In genomic region chr9:15501179-15501578, GRCh38 we compare ENCODE assay signal across 14 cellular contexts. TPM values are rescaled to one million over a fixed set of nuclear protein-coding genes. Genes with fewer than 3 reads are reported as not detected.
DNase-seq lines count a peak whose midpoint lies in the region; ATAC-seq and TF ChIP-seq lines count a peak whose summit lies in the region.
"Had no signal": no experiment of that assay in that cellular context is flagged by ENCODE, and none has a peak within 500 bp of the region (broad histone marks: within the 10 kb centered on the region; RNA-seq: fewer than 3 reads in every experiment).

No MANE protein-coding gene starts in this region.

- H3K27me3 Mint-ChIP-seq in activated CD4-positive, alpha-beta T cell treated with anti-CD3 and anti-CD28 coated beads, Interleukin-2, amount 10 ng/mL, durations not matched to agents 7 days and 5 days = no peaks in the 10 kb centered on the region
- no peaks in the 10 kb centered on the region for H3K27me3 Mint-ChIP-seq in activated naive CD8-positive, alpha-beta T cell treated with anti-CD3 and anti-CD28 coated beads for 36 hours
- H3K27me3 Mint-ChIP-seq in naive thymus-derived CD8-positive, alpha-beta T cell = no peaks in the 10 kb centered on the region

- no peaks in the 10 kb centered on the region for H3K9me3 Mint-ChIP-seq in activated CD4-positive, alpha-beta T cell treated with anti-CD3 and anti-CD28 coated beads, Interleukin-2, amount 10 ng/mL, durations not matched to agents 7 days and 5 days
- H3K9me3 Mint-ChIP-seq in activated naive CD8-positive, alpha-beta T cell treated with anti-CD3 and anti-CD28 coated beads for 36 hours = no peaks in the 10 kb centered on the region
- H3K9me3 Mint-ChIP-seq in naive thymus-derived CD8-positive, alpha-beta T cell = no peaks in the 10 kb centered on the region

- no peak overlapping the region for H3K4me3 ChIP-seq in LNCaP clone FGC (ENCODE audit: low read depth, low read length)
- H3K4me3 ChIP-seq: HAP-1, left lung, SJCRH30 had no signal

- H3K4me1 Mint-ChIP-seq in activated CD4-positive, alpha-beta T cell treated with anti-CD3 and anti-CD28 coated beads, Interleukin-2, amount 10 ng/mL, durations not matched to agents 7 days and 5 days = peaks cover 51% of the 10 kb centered on the region
- H3K4me1 Mint-ChIP-seq in activated naive CD8-positive, alpha-beta T cell treated with anti-CD3 and anti-CD28 coated beads for 36 hours = peaks cover 50% of the 10 kb centered on the region
- H3K4me1 Mint-ChIP-seq in naive thymus-derived CD8-positive, alpha-beta T cell = peaks cover 23 to 74% (median 60%) of the 10 kb centered on the region in 4 donors

- TF ChIP-seq CTCF in LNCaP clone FGC (IDR thresholded peaks at IDR 0.05; ENCODE audit: control insufficient read depth, extremely low read depth, insufficient read depth) = no peak

- H3K36me3 Mint-ChIP-seq in activated CD4-positive, alpha-beta T cell treated with anti-CD3 and anti-CD28 coated beads, Interleukin-2, amount 10 ng/mL, durations not matched to agents 7 days and 5 days (ENCODE audit: low read depth) = peaks cover 67% of the 10 kb centered on the region
- peaks cover 62% of the 10 kb centered on the region for H3K36me3 Mint-ChIP-seq in activated naive CD8-positive, alpha-beta T cell treated with anti-CD3 and anti-CD28 coated beads for 36 hours
- peaks cover 4 to 86% (median 10%) of the 10 kb centered on the region in 3 donors for H3K36me3 Mint-ChIP-seq in naive thymus-derived CD8-positive, alpha-beta T cell

- POLR2A ChIA-PET in activated CD4-positive, alpha-beta T cell treated with anti-CD3 and anti-CD28 coated beads, Interleukin-2, amount 10 ng/mL, durations not matched to agents 7 days and 5 days (lab: Charles Lee) = interaction anchor here (0.6 kb wide), 1 partner anchor 11 kb away, joined by 5 read pairs; no protein-coding TSS in a partner anchor
- POLR2A ChIA-PET in naive thymus-derived CD8-positive, alpha-beta T cell (lab: Charles Lee) = interaction anchor here (1.0 to 3.2 kb wide), 2 partner anchors 9 to 12 kb away, joined by 3 to 21 read pairs; partner anchors contain the start of gene PSIP1

- no peak for DNase-seq in activated CD4-positive, alpha-beta T cell treated with anti-CD3 and anti-CD28 coated beads, Interleukin-2, amount 10 ng/mL, durations not matched to agents 7 days and 5 days
- no peak for DNase-seq in activated CD4-positive, alpha-beta T cell treated with anti-CD3 and anti-CD28 coated beads, Interleukin-2, amount 50 U/mL, for 4 hours
- DNase-seq in LNCaP clone FGC (ENCODE audit: low read depth) (peak; percentile 35), NCI-H1048 (lab: John Stamatoyannopoulos, UW) (no peak), ecto neural progenitor cell (ENCODE audit: low spot score) (no peak), NCI-H526 treated with DMSO at 0.1 percent for 48 hours (lab: John Stamatoyannopoulos, UW) (no peak)
- no peak for DNase-seq in activated naive CD8-positive, alpha-beta T cell treated with anti-CD3 and anti-CD28 coated beads for 36 hours
- no peak for DNase-seq in naive thymus-derived CD8-positive, alpha-beta T cell
- DNase-seq: KG1, left lung, NCI-H187, SJCRH30 had no signal

- H3K27ac Mint-ChIP-seq in activated CD4-positive, alpha-beta T cell treated with anti-CD3 and anti-CD28 coated beads, Interleukin-2, amount 10 ng/mL, durations not matched to agents 7 days and 5 days = peak overlapping the region; percentile 20
- H3K27ac Mint-ChIP-seq in activated naive CD8-positive, alpha-beta T cell treated with anti-CD3 and anti-CD28 coated beads for 36 hours = peak overlapping the region; percentile 27
- peak overlapping the region in 9 of 10 donors; percentile 0 to 61 (median 45) for H3K27ac Mint-ChIP-seq in naive thymus-derived CD8-positive, alpha-beta T cell

- H3K4me3 Mint-ChIP-seq in activated CD4-positive, alpha-beta T cell treated with anti-CD3 and anti-CD28 coated beads, Interleukin-2, amount 10 ng/mL, durations not matched to agents 7 days and 5 days = no peak overlapping the region
- no peak overlapping the region for H3K4me3 Mint-ChIP-seq in activated naive CD8-positive, alpha-beta T cell treated with anti-CD3 and anti-CD28 coated beads for 36 hours
- peak overlapping the region in 9 of 10 donors; percentile 8 to 47 (median 22) for H3K4me3 Mint-ChIP-seq in naive thymus-derived CD8-positive, alpha-beta T cell

- CTCF ChIA-PET in activated CD4-positive, alpha-beta T cell treated with anti-CD3 and anti-CD28 coated beads, Interleukin-2, amount 10 ng/mL, durations not matched to agents 7 days and 5 days (lab: Charles Lee) = interaction anchor here (0.6 to 2.8 kb wide), 3 partner anchors 9 to 78 kb away, joined by 3 to 13 read pairs (median 3); partner anchors contain the start of gene PSIP1

- ATAC-seq in naive thymus-derived CD8-positive, alpha-beta T cell = peak in 1 of 2 donors; percentile 29
- ATAC-seq: esophagus mucosa, left lung had no signal

RNA-seq across cellular contexts. Expression of gene PSIP1, which starts 9.6 kb away (rescaled TPM):
- total RNA-seq in activated CD4-positive, alpha-beta T cell treated with anti-CD3 and anti-CD28 coated beads, Interleukin-2, amount 10 ng/mL, durations not matched to agents 7 days and 5 days = 100 to 1,000 TPM; 148 to 169 TPM
- total RNA-seq in activated naive CD8-positive, alpha-beta T cell treated with anti-CD3 and anti-CD28 coated beads for 36 hours = 100 to 1,000 TPM; 109 to 121 TPM
- 100 to 1,000 TPM; 179 to 184 TPM for total RNA-seq in naive thymus-derived CD8-positive, alpha-beta T cell
- 100 to 1,000 TPM; 113 to 163 (median 143) TPM for polyA plus RNA-seq in naive thymus-derived CD8-positive, alpha-beta T cell

RNA-seq across cellular contexts. Expression of gene CCDC171, which starts 51.7 kb away (rescaled TPM):
- 1 to 10 TPM; 1.2 to 1.3 TPM for total RNA-seq in activated CD4-positive, alpha-beta T cell treated with anti-CD3 and anti-CD28 coated beads, Interleukin-2, amount 10 ng/mL, durations not matched to agents 7 days and 5 days
- total RNA-seq in activated naive CD8-positive, alpha-beta T cell treated with anti-CD3 and anti-CD28 coated beads for 36 hours = 1 to 10 TPM; 1.9 to 2.4 TPM
- 1 to 10 TPM; 2.1 to 3.2 TPM for total RNA-seq in naive thymus-derived CD8-positive, alpha-beta T cell
- under 1 TPM; 0.39 to 0.80 (median 0.48) TPM for polyA plus RNA-seq in naive thymus-derived CD8-positive, alpha-beta T cell

Comparison
In these comparisons a context has a peak if more than half of its experiments do, and no peak if none do; other contexts are left out.
1. H3K4me3 Mint-ChIP-seq: peak in naive thymus-derived CD8-positive, alpha-beta T cell (9 of 10); none in activated CD4-positive, alpha-beta T cell treated with anti-CD3 and anti-CD28 coated beads, Interleukin-2, amount 10 ng/mL, durations not matched to agents 7 days and 5 days (single experiment) and activated naive CD8-positive, alpha-beta T cell treated with anti-CD3 and anti-CD28 coated beads for 36 hours (single experiment).
2. Peak in every context shown above with its lines, with median percentiles within 50 percentile points of each other: H3K27ac Mint-ChIP-seq.